In genomic region chr9:8762676-8763075, GRCh38 we compare ENCODE assay signal across 19 cellular contexts.
DNase-seq lines count a peak whose midpoint lies in the region; ATAC-seq and TF ChIP-seq lines count a peak whose summit lies in the region.
"Had no signal": no experiment of that assay in that cellular context is flagged by ENCODE, and none has a peak within 500 bp of the region (broad histone marks: within the 10 kb centered on the region; RNA-seq: fewer than 3 reads in every experiment).

No MANE protein-coding gene starts in this region.

- H3F3A ChIP-seq in neural progenitor cell (ENCODE audit: low read depth) = peaks cover 4% of the 10 kb centered on the region

- peak; percentile 34 for TF ChIP-seq CTCF in neural progenitor cell (IDR thresholded peaks at IDR 0.05)

- ATAC-seq in Right ventricle myocardium inferior = no peak
- ATAC-seq in HG02870 (IDR thresholded peaks at IDR 0.05; ENCODE audit: unreplicated experiment) = no peak
- ATAC-seq: effector memory CD8-positive, alpha-beta T cell; naive thymus-derived CD4-positive, alpha-beta T cell had no signal

- peak overlapping the region; percentile 42 for H3K27ac Mint-ChIP-seq in neural progenitor cell
- H3K27ac Mint-ChIP-seq: effector memory CD8-positive, alpha-beta T cell; naive thymus-derived CD4-positive, alpha-beta T cell had no signal

- H3K36me3 Mint-ChIP-seq in neural progenitor cell = peaks cover 28% of the 10 kb centered on the region
- H3K36me3 Mint-ChIP-seq: naive thymus-derived CD4-positive, alpha-beta T cell had no signal

- H3K4me2 ChIP-seq in neural progenitor cell = no peak overlapping the region
- H3K4me2 ChIP-seq: SK-N-SH had no signal

- H3K4me1 ChIP-seq in neural progenitor cell = peaks cover 19% of the 10 kb centered on the region
- H3K4me1 ChIP-seq: esophagus squamous epithelium had no signal

- H3K36me3 ChIP-seq in neural progenitor cell = no peaks in the 10 kb centered on the region
- H3K36me3 ChIP-seq: esophagus squamous epithelium had no signal

- no peaks in the 10 kb centered on the region for H3K27me3 Mint-ChIP-seq in neural progenitor cell (ENCODE audit: insufficient read depth, low read depth)
- H3K27me3 Mint-ChIP-seq: effector memory CD8-positive, alpha-beta T cell; naive thymus-derived CD4-positive, alpha-beta T cell had no signal

- H3K9ac ChIP-seq in neural progenitor cell = no peak overlapping the region
- H3K9ac ChIP-seq: SK-N-SH had no signal

- no peaks in the 10 kb centered on the region for H4K20me1 ChIP-seq in neural progenitor cell (ENCODE audit: low read depth)

- no peak overlapping the region for H3K4me3 Mint-ChIP-seq in neural progenitor cell
- H3K4me3 Mint-ChIP-seq: effector memory CD8-positive, alpha-beta T cell; naive thymus-derived CD4-positive, alpha-beta T cell had no signal

- intact Hi-C loops in Right ventricle myocardium inferior (cut with DNase I) = no loop called here

- peaks cover 15% of the 10 kb centered on the region for H3K9me3 Mint-ChIP-seq in neural progenitor cell

- no peaks in the 10 kb centered on the region for H3K27me3 ChIP-seq in neural progenitor cell
- H3K27me3 ChIP-seq: esophagus squamous epithelium had no signal

- H3K4me3 ChIP-seq in neural progenitor cell = no peak overlapping the region
- H3K4me3 ChIP-seq: esophagus squamous epithelium had no signal

- no peak overlapping the region for H2AFZ ChIP-seq in neural progenitor cell (replicated peaks)

- peaks cover 13% of the 10 kb centered on the region for H3K4me1 Mint-ChIP-seq in neural progenitor cell
- H3K4me1 Mint-ChIP-seq: naive thymus-derived CD4-positive, alpha-beta T cell had no signal

- no peaks in the 10 kb centered on the region for H3K9me3 ChIP-seq in neural progenitor cell (ENCODE audit: low read depth)
- H3K9me3 ChIP-seq: SK-N-SH had no signal

- peaks cover 13% of the 10 kb centered on the region for H3K79me2 ChIP-seq in neural progenitor cell (ENCODE audit: low read depth)

- no peak overlapping the region for H3K27ac ChIP-seq in neural progenitor cell
- H3K27ac ChIP-seq: esophagus squamous epithelium had no signal

- DNase-seq in DMS79 treated with DMSO at 0.1 percent for 48 hours (lab: John Stamatoyannopoulos, UW) (peak; percentile 93), NCI-H2227 (lab: John Stamatoyannopoulos, UW; ENCODE audit: unreplicated experiment) (peak; percentile 61), iPS-NIHi11 (ENCODE audit: low spot score) (peak; percentile 15), neural progenitor cell (ENCODE audit: low spot score) (peak; percentile 36), Right ventricle myocardium inferior (ENCODE audit: missing footprints) (no peak), cortex of kidney (lab: John Stamatoyannopoulos, UW) (no peak)
- DNase-seq: activated CD4-positive, alpha-beta T cell treated with anti-CD3 and anti-CD28 coated beads for 4 hours; activated naive CD4-positive, alpha-beta T cell; activated T-cell treated with anti-CD3 and anti-CD28 coated beads, Interleukin-2, amount 50 U/mL, for 48 hours; C1 segment of cervical spinal cord; effector memory CD8-positive, alpha-beta T cell; esophagus squamous epithelium; KG1; naive thymus-derived CD4-positive, alpha-beta T cell; NCI-H146; NCI-H526 treated with DMSO at 0.1 percent for 48 hours; RPMI8226; SK-N-SH had no signal

Comparison
In these comparisons a context has a peak if more than half of its experiments do, and no peak if none do; other contexts are left out.
1. DNase-seq: peak in DMS79 treated with DMSO at 0.1 percent for 48 hours (single experiment), NCI-H2227 (single experiment), iPS-NIHi11 (single experiment) and neural progenitor cell (single experiment); none in Right ventricle myocardium inferior (single experiment) and cortex of kidney (single experiment).